2 cellular contexts compared by ENCODE assay signal in genomic region chr7:74789200-74789736, GRCh38. TPM values are rescaled to one million over a fixed set of nuclear protein-coding genes. Genes with fewer than 3 reads are reported as not detected.
"Had no signal": no experiment of that assay in that cellular context is flagged by ENCODE, and none has a peak within 500 bp of the region (broad histone marks: within the 10 kb centered on the region; RNA-seq: fewer than 3 reads in every experiment).

No MANE protein-coding gene starts in this region.

RNA-seq across cellular contexts. Expression of gene NCF1, which starts 15.5 kb away (rescaled TPM):
- total RNA-seq: glomerular endothelial cell, myocyte had no signal
